Comparison of ENCODE assay signal across 1 cellular context in the genomic region with DNA sequence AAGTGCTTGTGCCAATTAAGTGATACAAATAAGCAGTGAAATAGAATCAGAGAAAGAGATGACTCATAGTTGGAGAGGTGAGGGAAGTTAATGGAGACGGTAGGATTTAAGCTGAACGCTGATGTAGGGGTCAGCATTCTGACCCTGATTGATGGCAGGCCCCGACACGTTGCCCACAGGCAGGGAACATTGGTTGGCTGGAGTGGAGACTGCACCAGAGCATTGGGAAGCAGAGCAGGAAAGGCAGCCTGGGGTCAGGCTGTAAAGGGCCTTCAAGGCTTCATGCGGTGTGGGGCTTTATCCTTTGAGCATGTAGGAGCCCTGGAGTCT.
A peak's percentile ranks its signal among the peaks of the same experiment; 100 is the strongest.
TF ChIP-seq lines count a peak whose summit lies in the region.

No MANE protein-coding gene starts in this region.

TF ChIP-seq in HCT116, 20 proteins besides CTCF, POLR2A, EP300 and RAD21:
- TF ChIP-seq, protein P1, sequence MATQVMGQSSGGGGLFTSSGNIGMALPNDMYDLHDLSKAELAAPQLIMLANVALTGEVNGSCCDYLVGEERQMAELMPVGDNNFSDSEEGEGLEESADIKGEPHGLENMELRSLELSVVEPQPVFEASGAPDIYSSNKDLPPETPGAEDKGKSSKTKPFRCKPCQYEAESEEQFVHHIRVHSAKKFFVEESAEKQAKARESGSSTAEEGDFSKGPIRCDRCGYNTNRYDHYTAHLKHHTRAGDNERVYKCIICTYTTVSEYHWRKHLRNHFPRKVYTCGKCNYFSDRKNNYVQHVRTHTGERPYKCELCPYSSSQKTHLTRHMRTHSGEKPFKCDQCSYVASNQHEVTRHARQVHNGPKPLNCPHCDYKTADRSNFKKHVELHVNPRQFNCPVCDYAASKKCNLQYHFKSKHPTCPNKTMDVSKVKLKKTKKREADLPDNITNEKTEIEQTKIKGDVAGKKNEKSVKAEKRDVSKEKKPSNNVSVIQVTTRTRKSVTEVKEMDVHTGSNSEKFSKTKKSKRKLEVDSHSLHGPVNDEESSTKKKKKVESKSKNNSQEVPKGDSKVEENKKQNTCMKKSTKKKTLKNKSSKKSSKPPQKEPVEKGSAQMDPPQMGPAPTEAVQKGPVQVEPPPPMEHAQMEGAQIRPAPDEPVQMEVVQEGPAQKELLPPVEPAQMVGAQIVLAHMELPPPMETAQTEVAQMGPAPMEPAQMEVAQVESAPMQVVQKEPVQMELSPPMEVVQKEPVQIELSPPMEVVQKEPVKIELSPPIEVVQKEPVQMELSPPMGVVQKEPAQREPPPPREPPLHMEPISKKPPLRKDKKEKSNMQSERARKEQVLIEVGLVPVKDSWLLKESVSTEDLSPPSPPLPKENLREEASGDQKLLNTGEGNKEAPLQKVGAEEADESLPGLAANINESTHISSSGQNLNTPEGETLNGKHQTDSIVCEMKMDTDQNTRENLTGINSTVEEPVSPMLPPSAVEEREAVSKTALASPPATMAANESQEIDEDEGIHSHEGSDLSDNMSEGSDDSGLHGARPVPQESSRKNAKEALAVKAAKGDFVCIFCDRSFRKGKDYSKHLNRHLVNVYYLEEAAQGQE (IDR thresholded peaks at IDR 0.05; ENCODE audit: low read depth): no peak
- no peak for TF ChIP-seq EZH2phosphoT487 (IDR thresholded peaks at IDR 0.05; ENCODE audit: borderline replicate concordance)
- peak; percentile 25; the same call in 1 of the 2 replicates for TF ChIP-seq FOSL1 (IDR thresholded peaks at IDR 0.05; ENCODE audit: low read depth)
- TF ChIP-seq CBX3 (IDR thresholded peaks at IDR 0.05; ENCODE audit: low read depth): no peak
